ENCODE assay signal across 23 cellular contexts in genomic region chr5:36179950-36180349, GRCh38. TPM values are rescaled to one million over a fixed set of nuclear protein-coding genes. Genes with fewer than 3 reads are reported as not detected.
A peak's percentile ranks its signal among the peaks of the same experiment; 100 is the strongest.
DNase-seq lines count a peak whose midpoint lies in the region; ATAC-seq and TF ChIP-seq lines count a peak whose summit lies in the region.
"Had no signal": no experiment of that assay in that cellular context is flagged by ENCODE, and none has a peak within 500 bp of the region (broad histone marks: within the 10 kb centered on the region; RNA-seq: fewer than 3 reads in every experiment).

No MANE protein-coding gene starts in this region.

- no peaks in the 10 kb centered on the region for H3K4me1 Mint-ChIP-seq in MCF 10A (ENCODE audit: insufficient read depth, unreplicated experiment)
- peaks cover 3% of the 10 kb centered on the region for H3K4me1 Mint-ChIP-seq in chondrocyte (ENCODE audit: low read depth)
- H3K4me1 Mint-ChIP-seq in activated CD4-positive, alpha-beta T cell treated with anti-CD3 and anti-CD28 coated beads, Interleukin-2, amount 10 ng/mL, durations not matched to agents 24 days and 14 days, result peaks cover 2% of the 10 kb centered on the region
- peaks cover 6% of the 10 kb centered on the region for H3K4me1 Mint-ChIP-seq in activated naive CD8-positive, alpha-beta T cell treated with anti-CD3 and anti-CD28 coated beads, Interleukin-2, amount 50 U/mL, for 24 hours

- no peak overlapping the region for H3K4me3 ChIP-seq in breast epithelium
- no peak overlapping the region for H3K4me3 ChIP-seq in right lobe of liver
- no peak overlapping the region for H3K4me3 ChIP-seq in Peyer's patch
- H3K4me3 ChIP-seq in psoas muscle, result no peak overlapping the region
- H3K4me3 ChIP-seq: GM12878, K562, SJSA1 had no signal

- no TSS peak for BruUV-seq in MCF 10A (replicated peaks; lab: Mats Ljungman, UMichigan)

- H3K4me3 Mint-ChIP-seq in MCF 10A (ENCODE audit: unreplicated experiment), result no peak overlapping the region
- H3K4me3 Mint-ChIP-seq in chondrocyte (ENCODE audit: unreplicated experiment), result no peak overlapping the region
- H3K4me3 Mint-ChIP-seq in activated CD4-positive, alpha-beta T cell treated with anti-CD3 and anti-CD28 coated beads, Interleukin-2, amount 10 ng/mL, durations not matched to agents 24 days and 14 days, result no peak overlapping the region
- no peak overlapping the region for H3K4me3 Mint-ChIP-seq in activated naive CD8-positive, alpha-beta T cell treated with anti-CD3 and anti-CD28 coated beads, Interleukin-2, amount 50 U/mL, for 24 hours

- CTCF ChIA-PET in MCF 10A (lab: Yijun Ruan, JAX), result interaction anchor here (0.6 to 2.3 kb wide), 5 partner anchors 21 to 126 kb away, joined by 3 to 19 read pairs (median 3); no protein-coding TSS in a partner anchor

- intact Hi-C loops in MCF 10A (cut with micrococcal nuclease), result loop anchor here (5.0 kb wide), 2 partner anchors 62 to 517 kb away; partner anchors contain the start of gene NADK2
- intact Hi-C loops in breast epithelium (cut with DNase I; ENCODE audit: low total_unique reads), result loop anchor here (10.0 kb wide), 1 partner anchor 805 kb away; no protein-coding TSS in a partner anchor
- intact Hi-C loops in right lobe of liver (cut with DNase I), result no loop called here
- intact Hi-C loops in activated CD4-positive, alpha-beta T cell treated with anti-CD3 and anti-CD28 coated beads, Interleukin-2, amount 10 ng/mL, durations not matched to agents 24 days and 14 days (cut with micrococcal nuclease), result no loop called here
- intact Hi-C loops in psoas muscle (cut with DNase I), result loop anchor here in 1 of 2 donors (5.0 to 10.0 kb wide), 2 partner anchors 45 to 127 kb away; no protein-coding TSS in a partner anchor

- no peaks in the 10 kb centered on the region for H3K4me1 ChIP-seq in breast epithelium
- H3K4me1 ChIP-seq in right lobe of liver, result peaks cover 0 to 65% (median 12%) of the 10 kb centered on the region in 4 donors
- H3K4me1 ChIP-seq in Peyer's patch, result no peaks in the 10 kb centered on the region
- H3K4me1 ChIP-seq in psoas muscle, result no peaks in the 10 kb centered on the region
- H3K4me1 ChIP-seq: SJSA1 had no signal

- TF ChIP-seq POLR2A in breast epithelium (IDR thresholded peaks at IDR 0.05) (no peak), right lobe of liver (IDR thresholded peaks at IDR 0.05) (no peak), Peyer's patch (IDR thresholded peaks at IDR 0.05) (no peak)

- ATAC-seq in right lobe of liver (no peak), psoas muscle (no peak)
- ATAC-seq in activated naive CD8-positive, alpha-beta T cell treated with anti-CD3 and anti-CD28 coated beads, Interleukin-2, amount 50 U/mL, for 24 hours, result no peak
- ATAC-seq: GM12878, K562, Right ventricle myocardium inferior had no signal

- no peak overlapping the region for H3K27ac ChIP-seq in breast epithelium
- H3K27ac ChIP-seq in right lobe of liver, result peak overlapping the region in 2 of 3 donors; percentile 47 to 70
- no peak overlapping the region for H3K27ac ChIP-seq in Peyer's patch
- H3K27ac ChIP-seq in psoas muscle, result no peak overlapping the region
- H3K27ac ChIP-seq: C4-2B, SJSA1 had no signal

- no peak for TF ChIP-seq CTCF in MCF 10A (IDR thresholded peaks at IDR 0.05; ENCODE audit: unreplicated experiment)
- TF ChIP-seq CTCF in breast epithelium (IDR thresholded peaks at IDR 0.05), result no peak
- no peak for TF ChIP-seq CTCF in chondrocyte (IDR thresholded peaks at IDR 0.05)
- no peak for TF ChIP-seq CTCF in right lobe of liver (IDR thresholded peaks at IDR 0.05)
- no peak for TF ChIP-seq CTCF in Peyer's patch (IDR thresholded peaks at IDR 0.05)
- no peak for TF ChIP-seq CTCF in psoas muscle (IDR thresholded peaks at IDR 0.05)

- H3K9me3 ChIP-seq in breast epithelium (no peaks in the 10 kb centered on the region), right lobe of liver (no peaks in the 10 kb centered on the region), Peyer's patch (no peaks in the 10 kb centered on the region), psoas muscle (no peaks in the 10 kb centered on the region)
- H3K9me3 ChIP-seq: SJSA1 had no signal

- POLR2A ChIA-PET in MCF 10A (lab: Yijun Ruan, JAX), result interaction anchor here (1.0 to 2.2 kb wide), 4 partner anchors 24 to 61 kb away, joined by 3 to 9 read pairs (median 4); partner anchors contain the start of genes LMBRD2, NADK2 and SKP2

- H3K27me3 ChIP-seq in breast epithelium (no peaks in the 10 kb centered on the region), right lobe of liver (no peaks in the 10 kb centered on the region), Peyer's patch (no peaks in the 10 kb centered on the region), psoas muscle (ENCODE audit: insufficient read depth in 3 of 3, low read length in 2 of 3) (no peaks in the 10 kb centered on the region)
- H3K27me3 ChIP-seq: SJSA1 had no signal

- no peaks in the 10 kb centered on the region for H3K9me3 Mint-ChIP-seq in MCF 10A (ENCODE audit: unreplicated experiment)
- H3K9me3 Mint-ChIP-seq in chondrocyte (ENCODE audit: low read depth), result no peaks in the 10 kb centered on the region
- H3K9me3 Mint-ChIP-seq in activated CD4-positive, alpha-beta T cell treated with anti-CD3 and anti-CD28 coated beads, Interleukin-2, amount 10 ng/mL, durations not matched to agents 24 days and 14 days, result peaks cover 3% of the 10 kb centered on the region
- H3K9me3 Mint-ChIP-seq in activated naive CD8-positive, alpha-beta T cell treated with anti-CD3 and anti-CD28 coated beads, Interleukin-2, amount 50 U/mL, for 24 hours, result no peaks in the 10 kb centered on the region

- no peaks in the 10 kb centered on the region for H3K27me3 Mint-ChIP-seq in MCF 10A (ENCODE audit: insufficient read depth, unreplicated experiment)
- no peaks in the 10 kb centered on the region for H3K27me3 Mint-ChIP-seq in chondrocyte (ENCODE audit: low read depth)
- no peaks in the 10 kb centered on the region for H3K27me3 Mint-ChIP-seq in activated CD4-positive, alpha-beta T cell treated with anti-CD3 and anti-CD28 coated beads, Interleukin-2, amount 10 ng/mL, durations not matched to agents 24 days and 14 days
- no peaks in the 10 kb centered on the region for H3K27me3 Mint-ChIP-seq in activated naive CD8-positive, alpha-beta T cell treated with anti-CD3 and anti-CD28 coated beads, Interleukin-2, amount 50 U/mL, for 24 hours

- DNase-seq in MCF 10A (ENCODE audit: unreplicated experiment) (no peak), breast epithelium (ENCODE audit: low spot score in 2 of 2) (no peak), chondrocyte (ENCODE audit: low spot score) (no peak), right lobe of liver (no peak), Peyer's patch (no peak), psoas muscle (no peak)
- DNase-seq in activated CD4-positive, alpha-beta T cell treated with anti-CD3 and anti-CD28 coated beads, Interleukin-2, amount 10 ng/mL, durations not matched to agents 24 days and 14 days, result no peak
- DNase-seq in activated naive CD8-positive, alpha-beta T cell treated with anti-CD3 and anti-CD28 coated beads, Interleukin-2, amount 50 U/mL, for 24 hours, result no peak
- DNase-seq: DMS79 treated with DMSO at 0.1 percent for 48 hours, GOT3, HCEC 1CT, NCI-H1092 treated with DMSO at 0.1 percent for 48 hours, NCI-H1436 treated with DMSO at 0.1 percent for 48 hours, NCI-H2029 treated with DMSO at 0.1 percent for 48 hours, NCI-H226, NCI-H524 treated with DMSO at 0.1 percent for 48 hours, NCI-H82, OCI-M1 had no signal

- H3K27ac Mint-ChIP-seq in MCF 10A (ENCODE audit: low read depth, unreplicated experiment) (peak overlapping the region; percentile 29), chondrocyte (ENCODE audit: unreplicated experiment) (peak overlapping the region; percentile 50)
- H3K27ac Mint-ChIP-seq in activated CD4-positive, alpha-beta T cell treated with anti-CD3 and anti-CD28 coated beads, Interleukin-2, amount 10 ng/mL, durations not matched to agents 24 days and 14 days, result no peak overlapping the region
- no peak overlapping the region for H3K27ac Mint-ChIP-seq in activated naive CD8-positive, alpha-beta T cell treated with anti-CD3 and anti-CD28 coated beads, Interleukin-2, amount 50 U/mL, for 24 hours

- H3K36me3 ChIP-seq in breast epithelium, result no peaks in the 10 kb centered on the region
- H3K36me3 ChIP-seq in right lobe of liver, result no peaks in the 10 kb centered on the region
- peaks cover 0 to 9% (median 0%) of the 10 kb centered on the region in 3 donors for H3K36me3 ChIP-seq in Peyer's patch
- H3K36me3 ChIP-seq in psoas muscle (ENCODE audit: insufficient read depth in 1 of 2, low read depth in 1 of 2), result peaks cover 5 to 73% of the 10 kb centered on the region in 2 donors

- 49% methylated on average over 4 of the region's 4 CpGs for WGBS in right lobe of liver (ENCODE audit: insufficient coverage, low coverage, low lambda C conversion rate, missing lambda C conversion rate)
- WGBS in psoas muscle, 3 donors, result 84 to 89% (median 86%) methylated on average over 4 of the region's 4 CpGs

- peaks cover 57% of the 10 kb centered on the region for H3K36me3 Mint-ChIP-seq in MCF 10A (ENCODE audit: insufficient read depth, unreplicated experiment)
- peaks cover 25% of the 10 kb centered on the region for H3K36me3 Mint-ChIP-seq in chondrocyte (ENCODE audit: low read depth)
- H3K36me3 Mint-ChIP-seq in activated CD4-positive, alpha-beta T cell treated with anti-CD3 and anti-CD28 coated beads, Interleukin-2, amount 10 ng/mL, durations not matched to agents 24 days and 14 days (ENCODE audit: low read depth), result peaks cover 61% of the 10 kb centered on the region
- peaks cover 62% of the 10 kb centered on the region for H3K36me3 Mint-ChIP-seq in activated naive CD8-positive, alpha-beta T cell treated with anti-CD3 and anti-CD28 coated beads, Interleukin-2, amount 50 U/mL, for 24 hours (ENCODE audit: low read depth)

RNA-seq across cellular contexts. Expression of gene SKP2, which starts 28.0 kb away (rescaled TPM):
- total RNA-seq in MCF 10A (2022) (19.3 and 21.7 TPM in 2 replicates), breast epithelium (10 to 100 TPM in 1 of 3 donors, 1 to 10 TPM in 2; 9.1 to 11.1 (median 9.2) TPM), chondrocyte (34.8 to 41.1 TPM (median 36.1 TPM) in 3 replicates), right lobe of liver (10 to 100 TPM; 11.8 to 25.0 (median 17.3) TPM), Peyer's patch (10 to 100 TPM; 13.8 to 30.5 (median 22.2) TPM), psoas muscle (1 to 10 TPM; 3.0 to 5.3 (median 4.2) TPM)
- 63.0 and 69.8 TPM in 2 replicates for total RNA-seq in activated CD4-positive, alpha-beta T cell treated with anti-CD3 and anti-CD28 coated beads, Interleukin-2, amount 10 ng/mL, durations not matched to agents 24 days and 14 days
- polyA plus RNA-seq in psoas muscle, result 1 to 10 TPM; 1.3 to 6.6 (median 2.4) TPM

RNA-seq across cellular contexts. Expression of gene LMBRD2, which starts 28.3 kb away (rescaled TPM):
- 7.9 and 9.6 TPM in 2 replicates for total RNA-seq in MCF 10A (2022)
- total RNA-seq in breast epithelium, result 10 to 100 TPM; 11.0 to 19.3 (median 13.1) TPM
- 11.3 to 11.8 TPM (median 11.6 TPM) in 3 replicates for total RNA-seq in chondrocyte
- total RNA-seq in right lobe of liver, result 10 to 100 TPM in 5 of 6 experiments, 1 to 10 TPM in 1; 8.0 to 13.0 (median 10.5) TPM
- total RNA-seq in activated CD4-positive, alpha-beta T cell treated with anti-CD3 and anti-CD28 coated beads, Interleukin-2, amount 10 ng/mL, durations not matched to agents 24 days and 14 days, result 9.8 TPM in 2 replicates
- 10 to 100 TPM in 3 of 4 donors, 1 to 10 TPM in 1; 9.9 to 55.3 (median 22.0) TPM for total RNA-seq in Peyer's patch
- total RNA-seq in psoas muscle, result 10 to 100 TPM; 13.7 to 22.8 (median 18.9) TPM
- polyA plus RNA-seq in psoas muscle, result 10 to 100 TPM in 1 of 3 donors, 1 to 10 TPM in 2; 3.0 to 17.4 (median 3.6) TPM

Comparison
In these comparisons a context has a peak if more than half of its experiments do, and no peak if none do; other contexts are left out.
1. H3K27ac Mint-ChIP-seq: peak in MCF 10A (single experiment) and chondrocyte (single experiment); none in activated CD4-positive, alpha-beta T cell treated with anti-CD3 and anti-CD28 coated beads, Interleukin-2, amount 10 ng/mL, durations not matched to agents 24 days and 14 days (single experiment) and activated naive CD8-positive, alpha-beta T cell treated with anti-CD3 and anti-CD28 coated beads, Interleukin-2, amount 50 U/mL, for 24 hours (single experiment).
2. H3K27ac ChIP-seq: peak in right lobe of liver (2 of 3); none in breast epithelium (0 of 2), Peyer's patch (0 of 4) and psoas muscle (single experiment).
3. intact Hi-C loops: an anchor here in MCF 10A (5.0 kb wide) and breast epithelium (10.0 kb wide); none called in right lobe of liver and activated CD4-positive, alpha-beta T cell treated with anti-CD3 and anti-CD28 coated beads, Interleukin-2, amount 10 ng/mL, durations not matched to agents 24 days and 14 days.